Comparison of ENCODE assay signal across 19 cellular contexts in genomic region chr1:193633991-193634390, GRCh38.
"Had no signal": no experiment of that assay in that cellular context is flagged by ENCODE, and none has a peak within 500 bp of the region (broad histone marks: within the 10 kb centered on the region; RNA-seq: fewer than 3 reads in every experiment).

No MANE protein-coding gene starts in this region.

- H3K36me3 Mint-ChIP-seq: activated naive CD4-positive, alpha-beta T cell treated with anti-CD3 and anti-CD28 coated beads, Interleukin-2, amount 50 U/mL, for 72 hours; naive thymus-derived CD8-positive, alpha-beta T cell; stimulated activated naive B cell treated with anti-CD40 and anti-IgM and Interleukin-4, amounts not matched to agents 10 μg/mL and 1 μg/mL and 100 μg/mL, for 72 hours had no signal

- H3K4me1 ChIP-seq: ascending aorta, pancreas, right lobe of liver, vagina had no signal

- DNase-seq: activated B cell treated with CpG ODN at 0.5 μM for 24 hours; activated CD4-positive, alpha-beta T cell treated with anti-CD3 and anti-CD28 coated beads, Interleukin-2, amount 50 U/mL, for 4 hours; activated gamma-delta T cell; foreskin melanocyte; left ventricle myocardium inferior; pancreas; right lobe of liver; stimulated activated CD4-positive, alpha-beta T cell treated with anti-CD3 and anti-CD28 coated beads, Interleukin-2, amount 100 ng/mL, for 24 hours; stimulated activated naive B cell treated with anti-CD40 and anti-IgM and Interleukin-4, amounts not matched to agents 10 μg/mL and 1 μg/mL and 100 μg/mL, for 72 hours; testis; trophoblast cell had no signal

- H3K27ac ChIP-seq: ascending aorta, left ventricle myocardium inferior, pancreas, right lobe of liver, skin epidermis, testis, vagina had no signal

- H3K9me3 Mint-ChIP-seq: activated B cell treated with CpG ODN at 0.5 μM for 24 hours; T-helper 1 cell treated with Interleukin-12 subunit alpha and Interleukin-12 subunit beta and Interleukin-4 antibody, amounts not matched to agents 30 μg/mL and 1 μg/mL, for 36 hours had no signal

- H3K9me3 ChIP-seq: ascending aorta, left ventricle myocardium inferior, pancreas, right lobe of liver, testis, vagina had no signal

- H3K4me3 ChIP-seq: ascending aorta, left ventricle myocardium inferior, pancreas, right lobe of liver, skin epidermis, testis, vagina had no signal

- H3K27me3 ChIP-seq: ascending aorta, pancreas, right lobe of liver, testis, vagina had no signal

- H3K36me3 ChIP-seq: ascending aorta, left ventricle myocardium inferior, pancreas, right lobe of liver, vagina had no signal

- H3K27me3 Mint-ChIP-seq: activated CD4-positive, alpha-beta T cell treated with anti-CD3 and anti-CD28 coated beads for 36 hours had no signal

- H3K4me3 Mint-ChIP-seq: activated B cell treated with CpG ODN at 0.5 μM for 24 hours; activated CD4-positive, alpha-beta T cell treated with anti-CD3 and anti-CD28 coated beads for 36 hours; stimulated activated naive B cell treated with anti-CD40 and anti-IgM and Interleukin-4, amounts not matched to agents 10 μg/mL and 1 μg/mL and 100 μg/mL, for 72 hours; T-helper 1 cell treated with Interleukin-12 subunit alpha and Interleukin-12 subunit beta and Interleukin-4 antibody, amounts not matched to agents 30 μg/mL and 1 μg/mL, for 36 hours had no signal

- H3K4me1 Mint-ChIP-seq: activated B cell treated with CpG ODN at 0.5 μM for 24 hours had no signal

- ATAC-seq: activated naive CD4-positive, alpha-beta T cell treated with anti-CD3 and anti-CD28 coated beads, Interleukin-2, amount 50 U/mL, for 72 hours; esophagus mucosa; pancreas; stimulated activated naive B cell treated with anti-CD40 and anti-IgM and Interleukin-4, amounts not matched to agents 10 μg/mL and 1 μg/mL and 100 μg/mL, for 72 hours had no signal

- H3K27ac Mint-ChIP-seq: activated B cell treated with CpG ODN at 0.5 μM for 24 hours; activated CD4-positive, alpha-beta T cell treated with anti-CD3 and anti-CD28 coated beads for 36 hours; stimulated activated naive B cell treated with anti-CD40 and anti-IgM and Interleukin-4, amounts not matched to agents 10 μg/mL and 1 μg/mL and 100 μg/mL, for 72 hours; T-helper 1 cell treated with Interleukin-12 subunit alpha and Interleukin-12 subunit beta and Interleukin-4 antibody, amounts not matched to agents 30 μg/mL and 1 μg/mL, for 36 hours had no signal
